ENCODE assay signal across 10 cellular contexts in genomic region chr16:27920391-27920891, GRCh38.
DNase-seq lines count a peak whose midpoint lies in the region; ATAC-seq, FAIRE-seq and TF ChIP-seq lines count a peak whose summit lies in the region.
"Had no signal": no experiment of that assay in that cellular context is flagged by ENCODE, and none has a peak within 500 bp of the region (broad histone marks: within the 10 kb centered on the region; RNA-seq: fewer than 3 reads in every experiment).

No MANE protein-coding gene starts in this region.

- H4K20me1 ChIP-seq in keratinocyte (ENCODE audit: control insufficient read depth, extremely low read depth, insufficient read depth, low read length) = no peaks in the 10 kb centered on the region

- FAIRE-seq in keratinocyte (lab: Jason Lieb, UNC) = no peak

- peak; percentile 40 to 72 (median 50) for TF ChIP-seq CTCF in keratinocyte (optimal IDR thresholded peaks at IDR 0.05 in 1 of 3, IDR thresholded peaks at IDR 0.05 in 1 of 3, conservative IDR thresholded peaks at IDR 0.05 in 1 of 3; ENCODE audit: extremely low read depth in 1 of 3, insufficient read depth in 2 of 3, low read length in 3 of 3)
- TF ChIP-seq CTCF in GM10248 (IDR thresholded peaks at IDR 0.05; ENCODE audit: control extremely low read depth, extremely low read depth, low read depth, missing control alignments) = no peak

- H3K27me3 ChIP-seq in adipocyte (replicated peaks; ENCODE audit: control insufficient read depth, insufficient read depth, low read length) (peaks cover 10% of the 10 kb centered on the region), keratinocyte (ENCODE audit: control insufficient read depth, extremely low read depth, insufficient read depth, low read length) (no peaks in the 10 kb centered on the region)

- POLR2A ChIA-PET in GM10248 (lab: Yijun Ruan, JAX) = no interaction called here

- dilution Hi-C loops in keratinocyte (cut with MboI; ENCODE audit: extremely low pct_ligation_motif_present, low sequenced_read_pairs) = no loop called here

- H3K9me3 ChIP-seq in adipocyte (ENCODE audit: control insufficient read depth, low read length) = no peaks in the 10 kb centered on the region
- H3K9me3 ChIP-seq in keratinocyte (ENCODE audit: control insufficient read depth, low read depth, low read length) = no peaks in the 10 kb centered on the region

- H3K36me3 ChIP-seq in adipocyte (ENCODE audit: control insufficient read depth, insufficient read depth, low read length, severe bottlenecking) (no peaks in the 10 kb centered on the region), keratinocyte (ENCODE audit: control insufficient read depth in 2 of 2, extremely low read depth in 1 of 2, insufficient read depth in 2 of 2, low read length in 2 of 2) (no peaks in the 10 kb centered on the region)

- no peak overlapping the region for H3K9ac ChIP-seq in adipocyte (ENCODE audit: low read length)
- no peak overlapping the region for H3K9ac ChIP-seq in keratinocyte (ENCODE audit: control insufficient read depth, extremely low read depth, insufficient read depth, low read length)

- H3K9me1 ChIP-seq in keratinocyte (ENCODE audit: control insufficient read depth, extremely low read depth, insufficient read depth, low read length) = no peaks in the 10 kb centered on the region

- H3K4me3 ChIP-seq in adipocyte (ENCODE audit: low read length) (no peak overlapping the region), keratinocyte (ENCODE audit: control insufficient read depth in 2 of 3, extremely low read depth in 1 of 3, insufficient read depth in 2 of 3, low read depth in 1 of 3, low read length in 3 of 3) (no peak overlapping the region)

- no peak overlapping the region for H2AFZ ChIP-seq in keratinocyte (ENCODE audit: control insufficient read depth, low read length)

- H3K4me1 ChIP-seq in adipocyte (ENCODE audit: control insufficient read depth, insufficient read depth, low read length) (no peaks in the 10 kb centered on the region), keratinocyte (ENCODE audit: control insufficient read depth, extremely low read depth, insufficient read depth, low read length) (peaks cover 3% of the 10 kb centered on the region)

- ATAC-seq in GM21360 (IDR thresholded peaks at IDR 0.05; ENCODE audit: unreplicated experiment) = no peak
- ATAC-seq: left cardiac atrium had no signal

- H3K79me2 ChIP-seq in keratinocyte (ENCODE audit: control insufficient read depth, insufficient read depth, low read length) = no peaks in the 10 kb centered on the region

- CTCF ChIA-PET in GM10248 (lab: Yijun Ruan, JAX) = no interaction called here

- no peak overlapping the region for H3K4me2 ChIP-seq in keratinocyte (ENCODE audit: control insufficient read depth, extremely low read depth, insufficient read depth, low read depth, low read length)

- DNase-seq in DMS 273 (lab: John Stamatoyannopoulos, UW; ENCODE audit: unreplicated experiment) (peak; percentile 91), NCI-H1694 (lab: John Stamatoyannopoulos, UW) (peak; percentile 88), adipocyte (ENCODE audit: low read depth) (peak; percentile 0), keratinocyte (ENCODE audit: low read depth, low spot score) (no peak), EL (no peak), GM10248 (ENCODE audit: extremely low spot score) (no peak)
- DNase-seq in stimulated activated CD4-positive, alpha-beta T cell treated with anti-CD3 and anti-CD28 coated beads, Interleukin-4, amount 100 ng/mL, for 24 hours = no peak
- DNase-seq: left cardiac atrium, Right ventricle myocardium superior had no signal

- H3K27ac ChIP-seq in keratinocyte (ENCODE audit: control insufficient read depth, insufficient read depth, low read length) = no peak overlapping the region

Comparison
In these comparisons a context has a peak if more than half of its experiments do, and no peak if none do; other contexts are left out.
1. DNase-seq: peak in DMS 273 (single experiment), NCI-H1694 (single experiment) and adipocyte (single experiment); none in keratinocyte (single experiment), EL (single experiment), GM10248 (single experiment) and stimulated activated CD4-positive, alpha-beta T cell treated with anti-CD3 and anti-CD28 coated beads, Interleukin-4, amount 100 ng/mL, for 24 hours (single experiment).